In genomic region chr11:73322986-73323306, GRCh38 we compare ENCODE assay signal across 12 cellular contexts. TPM values are rescaled to one million over a fixed set of nuclear protein-coding genes. Genes with fewer than 3 reads are reported as not detected.
DNase-seq lines count a peak whose midpoint lies in the region; ATAC-seq and TF ChIP-seq lines count a peak whose summit lies in the region.
"Had no signal": no experiment of that assay in that cellular context is flagged by ENCODE, and none has a peak within 500 bp of the region (broad histone marks: within the 10 kb centered on the region; RNA-seq: fewer than 3 reads in every experiment).

No MANE protein-coding gene starts in this region.

- 55 to 64% (median 63%) methylated on average over 2 of the region's 2 CpGs for WGBS in ovary, 3 donors

- intact Hi-C loops in left cardiac atrium (cut with DNase I), result no loop called here
- intact Hi-C loops in ovary (cut with DNase I), result no loop called here
- intact Hi-C loops in vagina (cut with DNase I), result no loop called here

- no peak for TF ChIP-seq POLR2A in ovary (IDR thresholded peaks at IDR 0.05)
- no peak for TF ChIP-seq POLR2A in vagina (IDR thresholded peaks at IDR 0.05)

- TF ChIP-seq CTCF in cardiac muscle cell (IDR thresholded peaks at IDR 0.05; ENCODE audit: low read depth, low read length) (no peak), ovary (IDR thresholded peaks at IDR 0.05) (no peak), vagina (IDR thresholded peaks at IDR 0.05) (no peak)

- H3K4me1 ChIP-seq in cardiac muscle cell (ENCODE audit: low read depth) (peaks cover 51% of the 10 kb centered on the region), ovary (ENCODE audit: insufficient read depth) (peaks cover 29% of the 10 kb centered on the region), vagina (peaks cover 94% of the 10 kb centered on the region)

- H3K4me3 ChIP-seq in cardiac muscle cell (no peak overlapping the region), ovary (no peak overlapping the region), vagina (peak overlapping the region in 1 of 2 donors; percentile 1)
- H3K4me3 ChIP-seq: SJCRH30 had no signal

- no peak for TF ChIP-seq EP300 in ovary (IDR thresholded peaks at IDR 0.05)

- H3K36me3 ChIP-seq in cardiac muscle cell, result no peaks in the 10 kb centered on the region
- no peaks in the 10 kb centered on the region for H3K36me3 ChIP-seq in ovary
- no peaks in the 10 kb centered on the region for H3K36me3 ChIP-seq in vagina

- H3K27me3 ChIP-seq in cardiac muscle cell, result no peaks in the 10 kb centered on the region
- no peaks in the 10 kb centered on the region for H3K27me3 ChIP-seq in ovary
- H3K27me3 ChIP-seq in vagina, result no peaks in the 10 kb centered on the region
- H3K27me3 ChIP-seq: SJCRH30 had no signal

- ATAC-seq in left cardiac atrium, result no peak

- H3K9me3 ChIP-seq in cardiac muscle cell (ENCODE audit: low read depth) (no peaks in the 10 kb centered on the region), ovary (no peaks in the 10 kb centered on the region), vagina (no peaks in the 10 kb centered on the region)
- H3K9me3 ChIP-seq: SJCRH30 had no signal

- H3K27ac ChIP-seq in cardiac muscle cell (peak overlapping the region; percentile 87), ovary (peak overlapping the region; percentile 79 to 83), vagina (peak overlapping the region; percentile 90), substantia nigra (ENCODE audit: low read depth, low read length, poor library complexity, severe bottlenecking) (no peak overlapping the region)
- H3K27ac ChIP-seq: KMS-11 had no signal

- DNase-seq in cardiac muscle cell (ENCODE audit: low read depth in 1 of 2, low spot score in 1 of 2) (no peak), left cardiac atrium (no peak), glomerular visceral epithelial cell (ENCODE audit: extremely low spot score) (peak; percentile 35), ovary (no peak), vagina (ENCODE audit: extremely low spot score in 2 of 2) (no peak), substantia nigra (lab: John Stamatoyannopoulos, UW) (no peak), NCI-H774 (lab: John Stamatoyannopoulos, UW) (no peak), occipital lobe (lab: John Stamatoyannopoulos, UW) (no peak)
- DNase-seq: activated CD4-positive, alpha-beta T cell treated with anti-CD3 and anti-CD28 coated beads, Interleukin-2, amount 10 ng/mL, durations not matched to agents 24 days and 14 days had no signal

RNA-seq across cellular contexts. Expression of gene ARHGEF17, which starts 14.9 kb away (rescaled TPM):
- 37.2 and 60.3 TPM in 2 replicates for total RNA-seq in cardiac muscle cell
- 26.5 and 33.5 TPM in 2 replicates for polyA plus RNA-seq in cardiac muscle cell
- 10 to 100 TPM; 42.2 to 53.2 TPM for total RNA-seq in left cardiac atrium
- total RNA-seq in ovary, result 10 to 100 TPM; 29.8 to 83.8 (median 46.7) TPM
- polyA plus RNA-seq in ovary, result 10 to 100 TPM; 21.0 to 38.0 TPM
- 32.9 TPM for total RNA-seq in vagina
- total RNA-seq in occipital lobe, result 19.2 TPM
- total RNA-seq: activated CD4-positive, alpha-beta T cell treated with anti-CD3 and anti-CD28 coated beads, Interleukin-2, amount 10 ng/mL, durations not matched to agents 24 days and 14 days had no signal

RNA-seq across cellular contexts. Expression of gene P2RY6, which starts 50.8 kb away (rescaled TPM):
- total RNA-seq in cardiac muscle cell, result 0.07 and 0.39 TPM in 2 replicates
- not detected in 2 replicates for polyA plus RNA-seq in cardiac muscle cell
- total RNA-seq in left cardiac atrium, result 1 to 10 TPM; 2.0 to 4.4 TPM
- 1 to 10 TPM in 2 of 7 donors, under 1 TPM in 4, not detected in 1; 0.23 to 1.4 (median 0.62) TPM for total RNA-seq in ovary
- under 1 TPM; 0.57 to 0.79 TPM for polyA plus RNA-seq in ovary
- total RNA-seq in vagina, result 2.0 TPM
- not detected for total RNA-seq in occipital lobe
- total RNA-seq: activated CD4-positive, alpha-beta T cell treated with anti-CD3 and anti-CD28 coated beads, Interleukin-2, amount 10 ng/mL, durations not matched to agents 24 days and 14 days; NCI-H460; SJCRH30 had no signal

RNA-seq across cellular contexts. Expression of gene RELT, which starts 53.3 kb away (rescaled TPM):
- total RNA-seq in cardiac muscle cell (10.4 and 18.7 TPM in 2 replicates), left cardiac atrium (1 to 10 TPM; 4.3 to 8.3 TPM), ovary (1 to 10 TPM in 6 of 7 donors, under 1 TPM in 1; 0.95 to 4.7 (median 2.3) TPM), vagina (6.1 TPM), occipital lobe (1.6 TPM)
- polyA plus RNA-seq in cardiac muscle cell (9.3 and 14.8 TPM in 2 replicates), ovary (1 to 10 TPM in 1 of 2 donors, under 1 TPM in 1; 0.38 to 1.1 TPM)
